In the genomic region with DNA sequence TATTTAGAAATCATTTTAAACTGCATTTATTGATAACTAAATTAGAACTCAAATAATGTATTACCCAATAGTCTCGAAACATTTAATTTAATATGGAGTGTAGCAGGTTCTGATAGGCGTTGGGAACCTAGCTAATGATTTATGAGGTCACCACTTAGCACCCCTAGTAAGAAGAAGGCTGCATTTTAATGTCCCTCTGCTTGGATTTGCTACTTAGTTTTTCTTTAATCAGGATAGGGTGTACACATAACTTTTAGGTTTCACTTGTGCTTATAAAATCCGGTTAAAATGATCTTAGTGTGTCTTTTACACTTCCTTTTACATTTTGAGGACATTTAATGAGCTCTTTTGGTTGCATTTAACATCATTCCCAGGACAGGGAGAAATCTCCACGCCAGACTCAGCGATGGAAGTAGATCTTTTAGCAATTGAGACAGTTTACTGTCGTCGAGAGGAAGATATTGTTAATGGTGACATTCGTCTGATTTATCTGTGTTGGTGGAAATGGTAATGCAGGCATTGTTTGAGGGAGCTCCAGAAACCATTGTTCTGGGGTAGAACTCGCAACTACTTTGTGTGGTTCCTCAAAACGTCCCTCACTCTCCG, we compare ENCODE assay signal across 11 cellular contexts. TPM values are rescaled to one million over a fixed set of nuclear protein-coding genes. Genes with fewer than 3 reads are reported as not detected.
DNase-seq lines count a peak whose midpoint lies in the region; ATAC-seq, FAIRE-seq and TF ChIP-seq lines count a peak whose summit lies in the region.
"Had no signal": no experiment of that assay in that cellular context is flagged by ENCODE, and none has a peak within 500 bp of the region (broad histone marks: within the 10 kb centered on the region; RNA-seq: fewer than 3 reads in every experiment).

No MANE protein-coding gene starts in this region.

- H3K9ac ChIP-seq in keratinocyte (ENCODE audit: control insufficient read depth, extremely low read depth, insufficient read depth, low read length), result peak overlapping the region; percentile 100

- peaks cover 25% of the 10 kb centered on the region for H3F3A ChIP-seq in GM23338 (replicated peaks; ENCODE audit: low read depth)

- CTCF ChIA-PET in WTC11 (lab: Charles Lee), result interaction anchor here (0.7 to 1.8 kb wide), 6 partner anchors 10 to 21 kb away, joined by 3 to 7 read pairs (median 4); no protein-coding TSS in a partner anchor

- H3K9me2 ChIP-seq in GM23338 (ENCODE audit: insufficient read depth), result no peaks in the 10 kb centered on the region

- H4K20me1 ChIP-seq in GM23338 (replicated peaks; ENCODE audit: insufficient read depth) (0 out of 2 replicates have a peak, but pooled peaks cover 2% of the 10 kb centered on the region), keratinocyte (ENCODE audit: control insufficient read depth, extremely low read depth, insufficient read depth, low read length) (peaks cover 25% of the 10 kb centered on the region)

- no peaks in the 10 kb centered on the region for H3K9me3 ChIP-seq in keratinocyte (ENCODE audit: control insufficient read depth, low read depth, low read length)

- TF ChIP-seq CTCF in AG10803 (conservative IDR thresholded peaks at IDR 0.05; ENCODE audit: low read length) (no peak), GM23338 (conservative IDR thresholded peaks at IDR 0.05; ENCODE audit: low read depth in 2 of 2) (no peak), WTC11 (IDR thresholded peaks at IDR 0.05) (no peak), keratinocyte (optimal IDR thresholded peaks at IDR 0.05 in 1 of 3, IDR thresholded peaks at IDR 0.05 in 1 of 3, conservative IDR thresholded peaks at IDR 0.05 in 1 of 3; ENCODE audit: extremely low read depth in 1 of 3, insufficient read depth in 2 of 3, low read length in 3 of 3) (no peak)

- peak overlapping the region; percentile 22; the same call in 1 of the 3 replicates for H3K4me3 Mint-ChIP-seq in GM23338
- peak overlapping the region; percentile 57 for H3K4me3 Mint-ChIP-seq in WTC11

- peaks cover 94% of the 10 kb centered on the region for H3K27me3 ChIP-seq in GM23338 (ENCODE audit: insufficient read depth)
- H3K27me3 ChIP-seq in keratinocyte (ENCODE audit: control insufficient read depth, extremely low read depth, insufficient read depth, low read length), result no peaks in the 10 kb centered on the region

- H3K4me3 ChIP-seq in AG10803 (ENCODE audit: low read length) (peak overlapping the region; percentile 68), GM23338 (peak overlapping the region; percentile 38), keratinocyte (ENCODE audit: control insufficient read depth in 2 of 3, extremely low read depth in 1 of 3, insufficient read depth in 2 of 3, low read depth in 1 of 3, low read length in 3 of 3) (peak overlapping the region; percentile 65 to 99 (median 98))

- DNase-seq in AG10803 (ENCODE audit: low read depth) (no peak), GM23338 (ENCODE audit: low spot score) (no peak), WTC11 (ENCODE audit: low spot score) (no peak), keratinocyte (ENCODE audit: low read depth, low spot score) (no peak), cerebellar nuclear complex (lab: John Stamatoyannopoulos, UW) (no peak), NCI-H524 treated with DMSO at 0.1 percent for 48 hours (lab: John Stamatoyannopoulos, UW) (no peak)
- DNase-seq in stimulated activated CD4-positive, alpha-beta T cell treated with anti-CD3 and anti-CD28 coated beads, Interleukin-4, amount 100 ng/mL, for 24 hours, result no peak
- DNase-seq: caudate nucleus, glutamatergic neuron had no signal

- no peaks in the 10 kb centered on the region for H3K79me2 ChIP-seq in GM23338 (replicated peaks; ENCODE audit: insufficient read depth)
- peaks cover 96% of the 10 kb centered on the region for H3K79me2 ChIP-seq in keratinocyte (ENCODE audit: control insufficient read depth, insufficient read depth, low read length)

- no peaks in the 10 kb centered on the region for H3K9me1 ChIP-seq in keratinocyte (ENCODE audit: control insufficient read depth, extremely low read depth, insufficient read depth, low read length)

- FAIRE-seq in keratinocyte (lab: Jason Lieb, UNC), result no peak

- no peaks in the 10 kb centered on the region for H3K36me3 ChIP-seq in GM23338 (ENCODE audit: insufficient read depth)
- H3K36me3 ChIP-seq in keratinocyte (ENCODE audit: control insufficient read depth in 2 of 2, extremely low read depth in 1 of 2, insufficient read depth in 2 of 2, low read length in 2 of 2), result peaks cover 11 to 51% of the 10 kb centered on the region in 2 experiments

- H3K27ac ChIP-seq in GM23338 (ENCODE audit: low read depth) (no peak overlapping the region), keratinocyte (ENCODE audit: control insufficient read depth, insufficient read depth, low read length) (peak overlapping the region; percentile 100)

- dilution Hi-C loops in keratinocyte (cut with MboI; ENCODE audit: extremely low pct_ligation_motif_present, low sequenced_read_pairs), result no loop called here

- H3K4me2 ChIP-seq in GM23338 (peak overlapping the region; percentile 37), keratinocyte (ENCODE audit: control insufficient read depth, extremely low read depth, insufficient read depth, low read depth, low read length) (peak overlapping the region; percentile 97)

- H3K36me3 Mint-ChIP-seq in GM23338 (ENCODE audit: low read depth) (0 out of 3 replicates have a peak, but pooled peaks cover 3% of the 10 kb centered on the region), WTC11 (no peaks in the 10 kb centered on the region)

- H3K9me3 Mint-ChIP-seq in GM23338 (peaks cover 13% of the 10 kb centered on the region), WTC11 (no peaks in the 10 kb centered on the region)

- POLR2A ChIA-PET in WTC11 (lab: Charles Lee), result interaction anchor here (1.3 kb wide), 1 partner anchor 13 kb away, joined by 3 read pairs; no protein-coding TSS in a partner anchor

- H3K4me1 Mint-ChIP-seq in GM23338 (peaks cover 73% of the 10 kb centered on the region), WTC11 (peaks cover 83% of the 10 kb centered on the region)

- peaks cover 94% of the 10 kb centered on the region for H3K27me3 Mint-ChIP-seq in GM23338 (ENCODE audit: insufficient read depth, low read depth, poor library complexity)
- peaks cover 90% of the 10 kb centered on the region for H3K27me3 Mint-ChIP-seq in WTC11 (ENCODE audit: low read depth)

- peaks cover 70% of the 10 kb centered on the region for H3K4me1 ChIP-seq in GM23338 (ENCODE audit: insufficient read depth)
- peaks cover 22% of the 10 kb centered on the region for H3K4me1 ChIP-seq in keratinocyte (ENCODE audit: control insufficient read depth, extremely low read depth, insufficient read depth, low read length)

- ATAC-seq in GM23338, result no peak
- no peak for ATAC-seq in WTC11
- ATAC-seq in HG03469 (IDR thresholded peaks at IDR 0.05; ENCODE audit: unreplicated experiment), result no peak

- H2AFZ ChIP-seq in GM23338 (no peak overlapping the region), keratinocyte (ENCODE audit: control insufficient read depth, low read length) (no peak overlapping the region)

- H3K27ac Mint-ChIP-seq in GM23338, result no peak overlapping the region
- no peak overlapping the region for H3K27ac Mint-ChIP-seq in WTC11

TF ChIP-seq in GM23338, 12 proteins besides CTCF, POLR2A, EP300 and RAD21 (continues in another document):
- no peak for TF ChIP-seq ZNF114 (CRISPR knock-in tag; IDR thresholded peaks at IDR 0.05)
- TF ChIP-seq STAT1 (IDR thresholded peaks at IDR 0.05; ENCODE audit: unreplicated experiment), result no peak
- no peak for TF ChIP-seq NANOG (IDR thresholded peaks at IDR 0.05; ENCODE audit: borderline replicate concordance)

TF ChIP-seq in WTC11, 78 proteins besides CTCF, POLR2A, EP300 and RAD21 (continues in another document):
- TF ChIP-seq TEAD4 (CRISPR knock-in tag; IDR thresholded peaks at IDR 0.05), result no peak
- TF ChIP-seq, protein P1, sequence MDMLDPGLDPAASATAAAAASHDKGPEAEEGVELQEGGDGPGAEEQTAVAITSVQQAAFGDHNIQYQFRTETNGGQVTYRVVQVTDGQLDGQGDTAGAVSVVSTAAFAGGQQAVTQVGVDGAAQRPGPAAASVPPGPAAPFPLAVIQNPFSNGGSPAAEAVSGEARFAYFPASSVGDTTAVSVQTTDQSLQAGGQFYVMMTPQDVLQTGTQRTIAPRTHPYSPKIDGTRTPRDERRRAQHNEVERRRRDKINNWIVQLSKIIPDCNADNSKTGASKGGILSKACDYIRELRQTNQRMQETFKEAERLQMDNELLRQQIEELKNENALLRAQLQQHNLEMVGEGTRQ (CRISPR knock-in tag; IDR thresholded peaks at IDR 0.05), result no peak
- no peak for TF ChIP-seq NR3C1 (CRISPR knock-in tag; conservative IDR thresholded peaks at IDR 0.05; ENCODE audit: low read depth)
- TF ChIP-seq, protein P2, sequence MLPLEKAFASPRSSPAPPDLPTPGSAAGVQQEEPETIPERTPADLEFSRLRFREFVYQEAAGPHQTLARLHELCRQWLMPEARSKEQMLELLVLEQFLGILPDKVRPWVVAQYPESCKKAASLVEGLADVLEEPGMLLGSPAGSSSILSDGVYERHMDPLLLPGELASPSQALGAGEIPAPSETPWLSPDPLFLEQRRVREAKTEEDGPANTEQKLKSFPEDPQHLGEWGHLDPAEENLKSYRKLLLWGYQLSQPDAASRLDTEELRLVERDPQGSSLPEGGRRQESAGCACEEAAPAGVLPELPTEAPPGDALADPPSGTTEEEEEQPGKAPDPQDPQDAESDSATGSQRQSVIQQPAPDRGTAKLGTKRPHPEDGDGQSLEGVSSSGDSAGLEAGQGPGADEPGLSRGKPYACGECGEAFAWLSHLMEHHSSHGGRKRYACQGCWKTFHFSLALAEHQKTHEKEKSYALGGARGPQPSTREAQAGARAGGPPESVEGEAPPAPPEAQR (CRISPR knock-in tag; IDR thresholded peaks at IDR 0.05), result no peak
- no peak for TF ChIP-seq MXD4 (CRISPR knock-in tag; IDR thresholded peaks at IDR 0.05; ENCODE audit: borderline replicate concordance)

RNA-seq across cellular contexts. Expression of a gene that starts 5.6 kb away (rescaled TPM):
- total RNA-seq in GM23338 (2014; rRNA removed; shearing (Covaris generic)), result not detected in 2 replicates
- polyA plus RNA-seq in GM23338 (2016; fragmentation: Nextera tagmentation; extraction: Ambion mirVana) (0.21 TPM in 1 of 2 replicates, not detected in the other), keratinocyte (25.5 to 30.2 TPM (median 27.7 TPM) in 3 replicates)
- total RNA-seq in WTC11 (2021), result 0.27 to 0.42 TPM (median 0.30 TPM) in 3 replicates
- 88.1 TPM for polyA plus RNA-seq in keratinocyte (2011; ENCODE audit: low read depth)
- 28.5 and 39.0 TPM in 2 replicates for polyA plus RNA-seq in keratinocyte (2011; cell fraction: cytosol; rRNA removed)
- polyA plus RNA-seq in keratinocyte (2011; cell fraction: nucleus; rRNA removed), result 104 and 128 TPM in 2 replicates
- 64.1 and 117 TPM in 2 replicates for polyA plus RNA-seq in keratinocyte (2012; ENCODE audit: low replicate concordance)
- 26.9 to 42.3 TPM (median 32.3 TPM) in 3 replicates for polyA minus RNA-seq in keratinocyte
- polyA minus RNA-seq in keratinocyte (2011; cell fraction: cytosol; rRNA and poly(A)+ RNA removed), result 55.2 TPM
- 65.1 and 87.0 TPM in 2 replicates for polyA minus RNA-seq in keratinocyte (2011; cell fraction: nucleus; rRNA and poly(A)+ RNA removed)
- total RNA-seq: skeletal muscle tissue had no signal

Comparison
In these comparisons a context has a peak if more than half of its experiments do, and no peak if none do; other contexts are left out.
1. H3K4me3 ChIP-seq: peak in every context shown above with its lines; median percentile 98 in keratinocyte; 68 in AG10803; 38 in GM23338.